8 cellular contexts compared by ENCODE assay signal in the genomic region with DNA sequence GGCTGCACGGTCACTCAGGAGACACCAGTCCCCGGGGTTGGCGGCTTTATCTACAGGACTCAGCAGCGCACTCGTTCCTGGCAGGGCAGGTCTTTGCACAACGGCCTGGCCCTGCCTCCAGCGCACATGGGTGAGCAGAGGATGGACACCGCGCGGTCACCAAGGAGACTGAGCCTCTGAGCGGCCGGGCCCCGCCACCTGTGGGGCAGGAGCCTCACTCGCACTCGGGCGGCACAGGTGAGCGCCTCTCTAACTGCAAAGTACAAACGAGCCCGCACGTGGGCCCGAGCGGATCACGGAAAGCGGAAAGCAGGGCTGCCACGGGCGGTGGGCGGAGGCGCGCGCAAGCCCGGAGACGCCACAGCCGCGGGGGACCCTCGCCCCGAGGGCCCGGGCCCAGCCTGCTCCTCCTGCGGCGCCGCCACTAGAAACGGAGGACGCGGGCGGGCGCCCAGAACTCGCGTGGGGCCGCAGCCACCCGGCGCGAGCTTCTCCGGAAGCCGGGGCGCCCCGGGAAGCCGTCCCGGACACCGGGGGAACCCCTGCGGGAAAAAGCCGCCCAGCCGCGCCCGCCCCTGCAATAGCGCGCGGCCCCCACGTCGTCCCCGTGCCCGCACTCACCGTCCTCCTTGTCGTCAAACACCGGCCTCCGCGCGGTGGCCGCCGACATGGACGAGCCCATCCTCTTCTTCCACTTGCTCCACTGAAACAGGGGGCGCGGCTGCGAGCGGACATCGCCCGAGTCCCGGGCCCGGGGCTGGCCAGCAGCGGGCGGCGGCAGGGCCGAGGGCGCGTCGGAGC. TPM values are rescaled to one million over a fixed set of nuclear protein-coding genes. Genes with fewer than 3 reads are reported as not detected.
DNase-seq lines count a peak whose midpoint lies in the region; ATAC-seq and TF ChIP-seq lines count a peak whose summit lies in the region.

No MANE protein-coding gene starts in this region.

- peak overlapping the region; percentile 74 for H3K27ac Mint-ChIP-seq in activated T-cell treated with anti-CD3 and anti-CD28 coated beads, Interleukin-2, amount 50 U/mL, for 24 hours

- H3K4me3 ChIP-seq in fibroblast of lung (replicated peaks in 1 of 4; ENCODE audit: control extremely low read depth in 1 of 4, insufficient read depth in 1 of 4, low read depth in 3 of 4, low read length in 4 of 4) (peak overlapping the region; percentile 34 to 59 (median 44)), neutrophil (ENCODE audit: low read depth in 1 of 2, low read length in 1 of 2) (peak overlapping the region; percentile 60 to 79)

- peak overlapping the region; percentile 51 for H2AFZ ChIP-seq in fibroblast of lung (ENCODE audit: low read length)

- no peaks in the 10 kb centered on the region for H3K27me3 ChIP-seq in fibroblast of lung (ENCODE audit: control insufficient read depth, insufficient read depth, low read length)
- H3K27me3 ChIP-seq in neutrophil: peaks cover 94% of the 10 kb centered on the region
- H3K27me3 ChIP-seq in foreskin keratinocyte: peaks cover 31% of the 10 kb centered on the region

- peaks cover 17% of the 10 kb centered on the region for H3K27me3 Mint-ChIP-seq in activated T-cell treated with anti-CD3 and anti-CD28 coated beads, Interleukin-2, amount 50 U/mL, for 24 hours

- H3K4me3 Mint-ChIP-seq in activated T-cell treated with anti-CD3 and anti-CD28 coated beads, Interleukin-2, amount 50 U/mL, for 24 hours: peak overlapping the region; percentile 88

- H3K4me2 ChIP-seq in fibroblast of lung (ENCODE audit: extremely low read depth, insufficient read depth, low read length): peak overlapping the region; percentile 68

- no peak overlapping the region for H3K9ac ChIP-seq in fibroblast of lung (ENCODE audit: insufficient read depth, low read length)

- TF ChIP-seq CTCF in fibroblast of lung (conservative IDR thresholded peaks at IDR 0.05 in 1 of 2, IDR thresholded peaks at IDR 0.05 in 1 of 2; ENCODE audit: low read depth in 1 of 2, low read length in 2 of 2) (no peak), neutrophil (IDR thresholded peaks at IDR 0.05) (no peak), foreskin keratinocyte (conservative IDR thresholded peaks at IDR 0.05) (no peak)

- no peaks in the 10 kb centered on the region for H4K20me1 ChIP-seq in fibroblast of lung (ENCODE audit: control insufficient read depth, extremely low read depth, insufficient read depth, low read length)

- H3K4me1 ChIP-seq in fibroblast of lung (ENCODE audit: control insufficient read depth, extremely low read depth, insufficient read depth, low read length) (no peaks in the 10 kb centered on the region), neutrophil (ENCODE audit: control insufficient read depth in 1 of 2, insufficient read depth in 1 of 2, low read depth in 1 of 2, low read length in 1 of 2) (peaks cover 13 to 23% of the 10 kb centered on the region in 2 experiments), foreskin keratinocyte (no peaks in the 10 kb centered on the region)

- H3K9me3 Mint-ChIP-seq in activated T-cell treated with anti-CD3 and anti-CD28 coated beads, Interleukin-2, amount 50 U/mL, for 24 hours: no peaks in the 10 kb centered on the region

- H3K36me3 Mint-ChIP-seq in activated T-cell treated with anti-CD3 and anti-CD28 coated beads, Interleukin-2, amount 50 U/mL, for 24 hours (ENCODE audit: low read depth): peaks cover 3% of the 10 kb centered on the region

- no peaks in the 10 kb centered on the region for H3K79me2 ChIP-seq in fibroblast of lung (ENCODE audit: control insufficient read depth, insufficient read depth, low read length)

- ATAC-seq in GM21825 (IDR thresholded peaks at IDR 0.05; ENCODE audit: unreplicated experiment) (peak; percentile 16), foreskin keratinocyte (no peak)

- H3K4me1 Mint-ChIP-seq in activated T-cell treated with anti-CD3 and anti-CD28 coated beads, Interleukin-2, amount 50 U/mL, for 24 hours (ENCODE audit: low read depth): peaks cover 17% of the 10 kb centered on the region

- H3K9me3 ChIP-seq in fibroblast of lung (ENCODE audit: control insufficient read depth, insufficient read depth, low read depth, low read length) (no peaks in the 10 kb centered on the region), neutrophil (no peaks in the 10 kb centered on the region)

- H3K27ac ChIP-seq in fibroblast of lung (ENCODE audit: insufficient read depth, low read length) (no peak overlapping the region), neutrophil (no peak overlapping the region), foreskin keratinocyte (no peak overlapping the region)

- DNase-seq in DMS53 treated with DMSO at 0.1 percent for 48 hours (lab: John Stamatoyannopoulos, UW; ENCODE audit: unreplicated experiment) (peak; percentile 60), NCI-H146 (lab: John Stamatoyannopoulos, UW) (peak; percentile 93), fibroblast of lung (ENCODE audit: low read depth in 2 of 2) (peak in 1 of 2 donors; percentile 7), SW 1271 (lab: John Stamatoyannopoulos, UW) (no peak), foreskin keratinocyte (no peak)
- peak; percentile 61 for DNase-seq in activated T-cell treated with anti-CD3 and anti-CD28 coated beads, Interleukin-2, amount 50 U/mL, for 24 hours

- H3K36me3 ChIP-seq in fibroblast of lung (ENCODE audit: control insufficient read depth, insufficient read depth, low read length) (no peaks in the 10 kb centered on the region), neutrophil (no peaks in the 10 kb centered on the region)

RNA-seq across cellular contexts. Expression of gene STK32C, which starts 0.6 kb away (rescaled TPM):
- total RNA-seq in fibroblast of lung (12.6 and 21.5 TPM in 2 replicates), foreskin keratinocyte (5.5 and 6.3 TPM in 2 replicates)
- polyA plus RNA-seq in fibroblast of lung (4.4 and 8.0 TPM in 2 replicates), foreskin keratinocyte (7.6 and 7.8 TPM in 2 replicates)
- 8.4 and 17.6 TPM in 2 replicates for polyA plus RNA-seq in fibroblast of lung (2012)
- polyA minus RNA-seq in fibroblast of lung (ENCODE audit: low replicate concordance): 8.6 and 15.8 TPM in 2 replicates

RNA-seq across cellular contexts. Expression of gene LRRC27, which starts 24.8 kb away (rescaled TPM):
- 11.7 and 13.1 TPM in 2 replicates for total RNA-seq in fibroblast of lung
- polyA plus RNA-seq in fibroblast of lung: 3.5 and 4.1 TPM in 2 replicates
- polyA plus RNA-seq in fibroblast of lung (2012): 3.6 and 5.5 TPM in 2 replicates
- polyA minus RNA-seq in fibroblast of lung (ENCODE audit: low replicate concordance): 2.9 and 5.4 TPM in 2 replicates
- total RNA-seq in foreskin keratinocyte: 4.4 and 4.6 TPM in 2 replicates
- polyA plus RNA-seq in foreskin keratinocyte: 3.6 and 4.0 TPM in 2 replicates

Comparison
In these comparisons a context has a peak if more than half of its experiments do, and no peak if none do; other contexts are left out.
1. DNase-seq: peak in DMS53 treated with DMSO at 0.1 percent for 48 hours (single experiment), NCI-H146 (single experiment) and activated T-cell treated with anti-CD3 and anti-CD28 coated beads, Interleukin-2, amount 50 U/mL, for 24 hours (single experiment); none in SW 1271 (0 of 2) and foreskin keratinocyte (0 of 2).